1 cellular context compared by ENCODE assay signal in the genomic region with DNA sequence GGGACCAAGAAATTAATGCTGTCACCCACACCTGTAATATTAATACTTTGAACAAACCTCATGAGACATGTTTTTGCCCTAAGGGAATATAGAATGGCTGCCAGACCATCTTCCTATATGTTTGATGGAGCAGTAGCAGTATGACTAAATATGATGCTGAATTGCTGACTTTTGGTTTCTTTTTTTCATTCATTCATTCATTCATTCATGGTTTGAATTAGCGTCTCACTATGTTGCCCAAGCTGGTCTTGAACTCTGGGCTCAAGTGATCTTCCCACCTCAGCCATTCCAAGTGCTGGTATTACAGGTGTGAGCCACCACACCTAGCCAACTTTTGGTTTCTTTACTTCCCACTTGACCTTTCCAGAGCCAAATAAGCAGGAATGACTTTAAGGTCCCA.
TF ChIP-seq lines count a peak whose summit lies in the region.

No MANE protein-coding gene starts in this region.

TF ChIP-seq in HEK293, 187 proteins besides CTCF, POLR2A, EP300 and RAD21:
- TF ChIP-seq, protein P1, sequence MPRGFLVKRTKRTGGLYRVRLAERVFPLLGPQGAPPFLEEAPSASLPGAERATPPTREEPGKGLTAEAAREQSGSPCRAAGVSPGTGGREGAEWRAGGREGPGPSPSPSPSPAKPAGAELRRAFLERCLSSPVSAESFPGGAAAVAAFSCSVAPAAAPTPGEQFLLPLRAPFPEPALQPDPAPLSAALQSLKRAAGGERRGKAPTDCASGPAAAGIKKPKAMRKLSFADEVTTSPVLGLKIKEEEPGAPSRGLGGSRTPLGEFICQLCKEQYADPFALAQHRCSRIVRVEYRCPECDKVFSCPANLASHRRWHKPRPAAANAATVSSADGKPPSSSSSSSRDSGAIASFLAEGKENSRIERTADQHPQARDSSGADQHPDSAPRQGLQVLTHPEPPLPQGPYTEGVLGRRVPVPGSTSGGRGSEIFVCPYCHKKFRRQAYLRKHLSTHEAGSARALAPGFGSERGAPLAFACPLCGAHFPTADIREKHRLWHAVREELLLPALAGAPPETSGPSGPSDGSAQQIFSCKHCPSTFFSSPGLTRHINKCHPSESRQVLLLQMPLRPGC (tag by site-specific recombination; IDR thresholded peaks at IDR 0.05): no peak
- no peak for TF ChIP-seq ZNF221 (tag by site-specific recombination; IDR thresholded peaks at IDR 0.05; ENCODE audit: borderline replicate concordance)
- TF ChIP-seq ZNF24 (tag by site-specific recombination; IDR thresholded peaks at IDR 0.05): 0 out of 2 replicates have a peak, but pooled peaks have one; percentile 26
- TF ChIP-seq SCRT2 (tag by site-specific recombination; IDR thresholded peaks at IDR 0.05): 0 out of 2 replicates have a peak, but pooled peaks have one; percentile 47
TF ChIP-seq in HEK293: peak in this region for 2.
